Comparison of ENCODE assay signal across 10 cellular contexts in the genomic region with DNA sequence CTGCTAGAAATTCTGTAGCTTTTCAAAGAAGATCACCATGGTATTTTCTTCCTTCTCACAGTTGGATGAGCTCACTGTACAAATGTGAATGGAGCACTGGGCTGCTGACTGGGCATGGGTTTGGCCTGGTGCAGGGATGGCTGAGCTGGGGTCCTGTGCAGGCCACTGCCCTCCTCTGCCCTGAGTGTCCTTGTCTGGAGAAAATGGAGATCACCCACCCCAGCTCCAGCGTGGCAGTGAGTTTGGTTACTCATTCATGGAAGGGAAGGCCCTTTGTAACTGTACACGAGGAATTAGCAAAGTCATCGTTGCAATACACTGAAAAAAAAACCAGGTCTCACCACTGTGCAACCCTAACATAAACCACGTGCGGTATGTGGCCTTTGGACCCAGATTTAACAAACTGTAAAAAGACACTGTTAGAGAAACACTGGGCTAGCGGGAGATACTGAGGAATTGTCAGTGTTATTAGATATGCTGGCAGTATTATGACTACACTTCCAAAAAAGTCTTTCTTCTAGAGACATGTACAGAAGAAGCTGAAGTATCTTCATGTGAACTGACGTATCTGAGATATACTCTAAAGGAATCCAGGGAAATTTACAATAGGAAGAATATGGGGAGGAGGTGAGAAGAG. TPM values are rescaled to one million over a fixed set of nuclear protein-coding genes. Genes with fewer than 3 reads are reported as not detected.
DNase-seq lines count a peak whose midpoint lies in the region; ATAC-seq and TF ChIP-seq lines count a peak whose summit lies in the region.
"Had no signal": no experiment of that assay in that cellular context is flagged by ENCODE, and none has a peak within 500 bp of the region (broad histone marks: within the 10 kb centered on the region; RNA-seq: fewer than 3 reads in every experiment).

No MANE protein-coding gene starts in this region.

- H3K27me3 Mint-ChIP-seq in activated CD4-positive, alpha-beta T cell treated with anti-CD3 and anti-CD28 coated beads, Interleukin-2, amount 10 ng/mL, durations not matched to agents 24 days and 14 days = no peaks in the 10 kb centered on the region
- H3K27me3 Mint-ChIP-seq: naive B cell had no signal

- no peak for ATAC-seq in HG03354 (IDR thresholded peaks at IDR 0.05; ENCODE audit: poor library complexity, severe bottlenecking, unreplicated experiment)

- H3K4me3 ChIP-seq in fibroblast of villous mesenchyme (ENCODE audit: low read depth, low read length) = no peak overlapping the region
- H3K4me3 ChIP-seq in skeletal muscle cell (ENCODE audit: low read depth, low read length) = no peak overlapping the region
- H3K4me3 ChIP-seq: uterus had no signal

- peaks cover 9% of the 10 kb centered on the region for H3K36me3 Mint-ChIP-seq in activated CD4-positive, alpha-beta T cell treated with anti-CD3 and anti-CD28 coated beads, Interleukin-2, amount 10 ng/mL, durations not matched to agents 24 days and 14 days (ENCODE audit: low read depth)
- H3K36me3 Mint-ChIP-seq: naive B cell had no signal

- intact Hi-C loops in activated CD4-positive, alpha-beta T cell treated with anti-CD3 and anti-CD28 coated beads, Interleukin-2, amount 10 ng/mL, durations not matched to agents 24 days and 14 days (cut with micrococcal nuclease) = no loop called here

- peaks cover 29% of the 10 kb centered on the region for H3K4me1 Mint-ChIP-seq in activated CD4-positive, alpha-beta T cell treated with anti-CD3 and anti-CD28 coated beads, Interleukin-2, amount 10 ng/mL, durations not matched to agents 24 days and 14 days

- H3K4me3 Mint-ChIP-seq in activated CD4-positive, alpha-beta T cell treated with anti-CD3 and anti-CD28 coated beads, Interleukin-2, amount 10 ng/mL, durations not matched to agents 24 days and 14 days = no peak overlapping the region
- H3K4me3 Mint-ChIP-seq: naive B cell had no signal

- peaks cover 6% of the 10 kb centered on the region for H3K9me3 Mint-ChIP-seq in activated CD4-positive, alpha-beta T cell treated with anti-CD3 and anti-CD28 coated beads, Interleukin-2, amount 10 ng/mL, durations not matched to agents 24 days and 14 days

- DNase-seq in activated CD4-positive, alpha-beta T cell treated with anti-CD3 and anti-CD28 coated beads, Interleukin-2, amount 10 ng/mL, durations not matched to agents 24 days and 14 days = no peak
- no peak for DNase-seq in activated CD4-positive, alpha-beta T cell treated with anti-CD3 and anti-CD28 coated beads, Interleukin-2, amount 50 U/mL, for 1 hour
- DNase-seq in SW480 (ENCODE audit: low spot score) (peak; percentile 80), fibroblast of villous mesenchyme (ENCODE audit: low read depth) (peak; percentile 83), skeletal muscle cell (ENCODE audit: low read depth) (peak; percentile 52), UCSD-AML1 (lab: John Stamatoyannopoulos, UW; ENCODE audit: unreplicated experiment) (no peak)
- DNase-seq in activated CD4-positive, alpha-beta T cell treated with anti-CD3 and anti-CD28 coated beads for 1 hour = no peak
- DNase-seq: naive B cell had no signal

- H3K27ac Mint-ChIP-seq in activated CD4-positive, alpha-beta T cell treated with anti-CD3 and anti-CD28 coated beads, Interleukin-2, amount 10 ng/mL, durations not matched to agents 24 days and 14 days = peak overlapping the region; percentile 69

- no peak for TF ChIP-seq CTCF in fibroblast of villous mesenchyme (IDR thresholded peaks at IDR 0.05; ENCODE audit: insufficient read depth, low read depth, low read length)

RNA-seq across cellular contexts. Expression of gene TBC1D14, which starts 16.1 kb away (rescaled TPM):
- 47.2 and 47.3 TPM in 2 replicates for total RNA-seq in activated CD4-positive, alpha-beta T cell treated with anti-CD3 and anti-CD28 coated beads, Interleukin-2, amount 10 ng/mL, durations not matched to agents 24 days and 14 days
- total RNA-seq in fibroblast of villous mesenchyme = 39.0 and 42.3 TPM in 2 replicates

Comparison
In these comparisons a context has a peak if more than half of its experiments do, and no peak if none do; other contexts are left out.
1. DNase-seq: peak in SW480 (single experiment), fibroblast of villous mesenchyme (single experiment) and skeletal muscle cell (single experiment); none in activated CD4-positive, alpha-beta T cell treated with anti-CD3 and anti-CD28 coated beads, Interleukin-2, amount 10 ng/mL, durations not matched to agents 24 days and 14 days (single experiment), activated CD4-positive, alpha-beta T cell treated with anti-CD3 and anti-CD28 coated beads, Interleukin-2, amount 50 U/mL, for 1 hour (single experiment), activated CD4-positive, alpha-beta T cell treated with anti-CD3 and anti-CD28 coated beads for 1 hour (single experiment) and UCSD-AML1 (single experiment).